In genomic region chr10:25504838-25505237, GRCh38 we compare ENCODE assay signal across 11 cellular contexts.
"Had no signal": no experiment of that assay in that cellular context is flagged by ENCODE, and none has a peak within 500 bp of the region (broad histone marks: within the 10 kb centered on the region; RNA-seq: fewer than 3 reads in every experiment).

No MANE protein-coding gene starts in this region.

- H2AFZ ChIP-seq: GM23248, GM23338 had no signal

- H3K27ac ChIP-seq: GM23248 had no signal

- H3K4me1 ChIP-seq: HAP-1 had no signal

- H3K9me3 ChIP-seq: HAP-1 had no signal

- ATAC-seq: GM23338, HCT116 had no signal

- H3K9me3 Mint-ChIP-seq: GM23338, H9 had no signal

- H3K4me3 ChIP-seq: GM23248, GM23338, HAP-1 had no signal

- H3K4me2 ChIP-seq: GM23338 had no signal

- DNase-seq: GM23248, GOT3, H7, H9, HCEC 1CT, HFFc6 had no signal

- H3K4me3 Mint-ChIP-seq: GM23338, H9, HFFc6 had no signal

- FAIRE-seq: H1, H54 had no signal

- H3K9ac ChIP-seq: GM23248 had no signal

- H3K27ac Mint-ChIP-seq: H9, HFFc6 had no signal

- H3K36me3 ChIP-seq: HAP-1 had no signal
